Comparison of ENCODE assay signal across 24 cellular contexts in the genomic region with DNA sequence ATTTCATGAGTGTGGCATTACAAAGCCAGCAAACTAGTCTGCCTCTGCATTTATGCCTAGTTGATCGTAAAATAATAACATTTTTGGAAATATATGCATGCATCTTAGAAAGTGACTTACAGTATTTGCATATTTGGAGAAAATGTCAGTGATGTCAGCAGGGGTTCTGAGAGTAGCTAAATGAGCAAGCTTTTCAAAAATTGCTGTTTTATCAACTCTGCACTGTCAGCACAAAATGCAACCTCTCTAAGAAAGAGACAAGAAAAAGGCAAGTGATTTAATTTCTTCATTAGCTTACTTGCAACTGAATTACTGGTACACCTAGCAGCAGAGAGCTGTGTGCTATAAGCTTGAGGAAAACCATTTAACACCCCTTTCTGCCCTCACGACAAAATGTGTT.
"Had no signal": no experiment of that assay in that cellular context is flagged by ENCODE, and none has a peak within 500 bp of the region (broad histone marks: within the 10 kb centered on the region; RNA-seq: fewer than 3 reads in every experiment).

No MANE protein-coding gene starts in this region.

- H3K27ac Mint-ChIP-seq: activated CD4-positive, alpha-beta memory T cell treated with anti-CD3 and anti-CD28 coated beads for 36 hours; activated CD4-positive, alpha-beta T cell treated with anti-CD3 and anti-CD28 coated beads, Interleukin-2, amount 10 ng/mL, durations not matched to agents 7 days and 5 days; activated naive CD4-positive, alpha-beta T cell treated with anti-CD3 and anti-CD28 coated beads, Interleukin-2, amount 50 U/mL, for 72 hours; activated naive CD8-positive, alpha-beta T cell treated with anti-CD3 and anti-CD28 coated beads, Interleukin-2, amount 50 U/mL, for 24 hours had no signal

- H3K36me3 Mint-ChIP-seq: activated CD4-positive, alpha-beta memory T cell treated with anti-CD3 and anti-CD28 coated beads for 36 hours; activated naive CD4-positive, alpha-beta T cell treated with anti-CD3 and anti-CD28 coated beads, Interleukin-2, amount 50 U/mL, for 72 hours; brain had no signal

- H3K9me3 Mint-ChIP-seq: activated CD4-positive, alpha-beta memory T cell treated with anti-CD3 and anti-CD28 coated beads for 36 hours; activated CD4-positive, alpha-beta T cell treated with anti-CD3 and anti-CD28 coated beads, Interleukin-2, amount 10 ng/mL, durations not matched to agents 7 days and 5 days; brain had no signal

- H3K9me3 ChIP-seq: ascending aorta had no signal

- H3K27me3 Mint-ChIP-seq: activated CD4-positive, alpha-beta memory T cell treated with anti-CD3 and anti-CD28 coated beads for 36 hours; activated CD4-positive, alpha-beta T cell treated with anti-CD3 and anti-CD28 coated beads, Interleukin-2, amount 10 ng/mL, durations not matched to agents 7 days and 5 days; activated naive CD8-positive, alpha-beta T cell treated with anti-CD3 and anti-CD28 coated beads, Interleukin-2, amount 50 U/mL, for 24 hours; brain; central memory CD8-positive, alpha-beta T cell had no signal

- H3K4me3 Mint-ChIP-seq: activated CD4-positive, alpha-beta memory T cell treated with anti-CD3 and anti-CD28 coated beads for 36 hours; activated CD4-positive, alpha-beta T cell treated with anti-CD3 and anti-CD28 coated beads, Interleukin-2, amount 10 ng/mL, durations not matched to agents 7 days and 5 days; activated naive CD8-positive, alpha-beta T cell treated with anti-CD3 and anti-CD28 coated beads, Interleukin-2, amount 50 U/mL, for 24 hours; activated T-cell treated with anti-CD3 and anti-CD28 coated beads, Interleukin-2, amount 50 U/mL, for 4 hours; central memory CD8-positive, alpha-beta T cell had no signal

- DNase-seq: activated CD4-positive, alpha-beta memory T cell treated with anti-CD3 and anti-CD28 coated beads for 36 hours; activated CD4-positive, alpha-beta T cell treated with anti-CD3 and anti-CD28 coated beads, Interleukin-2, amount 10 ng/mL, durations not matched to agents 7 days and 5 days; activated CD4-positive, CD25-positive, alpha-beta regulatory T cell; activated CD8-positive, alpha-beta memory T cell treated with anti-CD3 and anti-CD28 coated beads for 24 hours; activated effector memory CD4-positive, alpha-beta T cell treated with anti-CD3 and anti-CD28 coated beads, Interleukin-2, amount 50 U/mL, for 16 hours; activated naive CD4-positive, alpha-beta T cell treated with Interleukin-2 at 50 U/mL for 16 hours; activated naive CD8-positive, alpha-beta T cell treated with anti-CD3 and anti-CD28 coated beads, Interleukin-2, amount 50 U/mL, for 24 hours; activated T-cell treated with anti-CD3 and anti-CD28 coated beads, Interleukin-2, amount 50 U/mL, for 4 hours; amniotic stem cell; MM.1S; NCI-H1105; NCI-H1436; NCI-H187; NCI-H2081; NCI-H446; NCI-H524; SIG-M5; T-helper 1 cell had no signal

- H3K4me1 ChIP-seq: ascending aorta had no signal

- H3K4me3 ChIP-seq: ascending aorta had no signal

- H3K27ac ChIP-seq: ascending aorta, VCaP had no signal

- H3K36me3 ChIP-seq: ascending aorta had no signal

- ATAC-seq: activated naive CD4-positive, alpha-beta T cell treated with anti-CD3 and anti-CD28 coated beads, Interleukin-2, amount 50 U/mL, for 72 hours; activated naive CD8-positive, alpha-beta T cell treated with anti-CD3 and anti-CD28 coated beads, Interleukin-2, amount 50 U/mL, for 24 hours; activated T-cell treated with anti-CD3 and anti-CD28 coated beads, Interleukin-2, amount 50 U/mL, for 4 hours had no signal

- FAIRE-seq: RCC 7860 had no signal

- H3K27me3 ChIP-seq: ascending aorta had no signal

- H3K4me1 Mint-ChIP-seq: activated CD4-positive, alpha-beta T cell treated with anti-CD3 and anti-CD28 coated beads, Interleukin-2, amount 10 ng/mL, durations not matched to agents 7 days and 5 days; activated naive CD8-positive, alpha-beta T cell treated with anti-CD3 and anti-CD28 coated beads, Interleukin-2, amount 50 U/mL, for 24 hours; central memory CD8-positive, alpha-beta T cell had no signal
